ENCODE assay signal across 28 cellular contexts in the genomic region with DNA sequence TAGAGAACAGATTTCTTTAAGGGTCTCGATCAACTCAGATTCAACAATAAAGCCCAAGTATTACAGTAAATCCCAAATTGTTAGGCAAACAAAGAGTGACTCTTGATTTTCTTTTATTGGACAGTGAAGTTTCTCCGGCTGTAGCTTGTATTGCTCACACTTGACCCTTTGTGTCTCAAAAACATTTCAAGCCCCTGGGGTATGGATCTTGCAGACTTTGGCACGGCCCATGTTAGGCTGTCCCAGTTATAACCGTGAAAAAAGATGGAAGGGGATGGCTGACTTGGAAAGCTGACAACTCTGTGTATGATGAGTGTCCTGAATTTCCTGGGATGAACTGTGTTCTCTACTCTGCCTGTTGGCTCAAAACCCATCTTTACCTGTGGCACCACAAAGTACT.
DNase-seq lines count a peak whose midpoint lies in the region; ATAC-seq, FAIRE-seq and TF ChIP-seq lines count a peak whose summit lies in the region.
"Had no signal": no experiment of that assay in that cellular context is flagged by ENCODE, and none has a peak within 500 bp of the region (broad histone marks: within the 10 kb centered on the region; RNA-seq: fewer than 3 reads in every experiment).

No MANE protein-coding gene starts in this region.

- no peak overlapping the region for H3K4me3 Mint-ChIP-seq in activated T-helper 17 cell treated with anti-CD3 and anti-CD28 coated beads, Interleukin-2, amount 50 U/mL, for 72 hours
- H3K4me3 Mint-ChIP-seq: CD14-positive monocyte; CD4-positive, alpha-beta memory T cell; CD4-positive, CD25-positive, alpha-beta regulatory T cell; CD8-positive, alpha-beta memory T cell had no signal

- 5% methylated on average over 4 of the region's 4 CpGs for WGBS in A549 (ENCODE audit: missing lambda C conversion rate)

- H4K20me1 ChIP-seq in PC-3 (ENCODE audit: low read length) = no peaks in the 10 kb centered on the region
- H4K20me1 ChIP-seq: BLaER1 had no signal

- no peaks in the 10 kb centered on the region for H3K9me3 ChIP-seq in A549
- no peaks in the 10 kb centered on the region for H3K9me3 ChIP-seq in PC-3 (ENCODE audit: low read length)
- H3K9me3 ChIP-seq in subcutaneous abdominal adipose tissue (ENCODE audit: control insufficient read depth in 5 of 5, low read length in 5 of 5) = peaks cover 0 to 3% (median 0%) of the 10 kb centered on the region in 5 donors
- H3K9me3 ChIP-seq: BE2C had no signal

- H3K79me2 ChIP-seq in PC-3 (ENCODE audit: low read length) = no peaks in the 10 kb centered on the region

- FAIRE-seq in A549 (lab: Jason Lieb, UNC) = peak; percentile 51
- FAIRE-seq: G401.6, GM12891, GM19239 had no signal

- no peak overlapping the region for H2AFZ ChIP-seq in PC-3 (ENCODE audit: low read length)

- H3F3A ChIP-seq in PC-3 (ENCODE audit: low read length, unreplicated experiment) = no peaks in the 10 kb centered on the region

- H3K27me3 ChIP-seq in PC-3 (ENCODE audit: low read length) (no peaks in the 10 kb centered on the region), subcutaneous abdominal adipose tissue (ENCODE audit: control insufficient read depth in 5 of 5, insufficient read depth in 4 of 5, low read length in 5 of 5) (no peaks in the 10 kb centered on the region)
- H3K27me3 ChIP-seq: BE2C had no signal

- no peaks in the 10 kb centered on the region for H3K9me2 ChIP-seq in PC-3 (replicated peaks; ENCODE audit: low read length)

- TF ChIP-seq CTCF in A549 (IDR thresholded peaks at IDR 0.05) (no peak), PC-3 (conservative IDR thresholded peaks at IDR 0.05; ENCODE audit: low read depth, low read length) (no peak)

- TF ChIP-seq RAD21 in A549 (conservative IDR thresholded peaks at IDR 0.05 in 1 of 2, IDR thresholded peaks at IDR 0.05 in 1 of 2) = no peak

- no peaks in the 10 kb centered on the region for H3K4me1 ChIP-seq in A549
- H3K4me1 ChIP-seq in PC-3 (ENCODE audit: insufficient read depth, low read length) = no peaks in the 10 kb centered on the region
- H3K4me1 ChIP-seq in subcutaneous abdominal adipose tissue (ENCODE audit: control insufficient read depth in 5 of 5, insufficient read depth in 5 of 5, low read length in 5 of 5) = peaks cover 0 to 24% (median 15%) of the 10 kb centered on the region in 5 donors
- H3K4me1 ChIP-seq: BE2C, BLaER1 had no signal

- H3K9ac ChIP-seq in PC-3 (ENCODE audit: low read length) (no peak overlapping the region), subcutaneous abdominal adipose tissue (ENCODE audit: low read length in 5 of 5) (no peak overlapping the region)
- H3K9ac ChIP-seq: BLaER1 had no signal

- CTCF ChIA-PET in A549 (lab: Yijun Ruan, JAX) = no interaction called here
- CTCF ChIA-PET in PC-3 (lab: Charles Lee) = no interaction called here

- POLR2A ChIA-PET in A549 (lab: Yijun Ruan, JAX) (no interaction called here), PC-3 (lab: Charles Lee; ENCODE audit: unreplicated experiment) (no interaction called here)

- H3K27ac ChIP-seq in A549 (no peak overlapping the region), PC-3 (ENCODE audit: low read length) (no peak overlapping the region), subcutaneous abdominal adipose tissue (ENCODE audit: low read depth, low read length) (peak overlapping the region; percentile 60)
- H3K27ac ChIP-seq: 22Rv1, BLaER1 had no signal

- H3K9me3 Mint-ChIP-seq in activated T-helper 17 cell treated with anti-CD3 and anti-CD28 coated beads, Interleukin-2, amount 50 U/mL, for 72 hours = no peaks in the 10 kb centered on the region

- no peaks in the 10 kb centered on the region for H3K27me3 Mint-ChIP-seq in activated T-helper 17 cell treated with anti-CD3 and anti-CD28 coated beads, Interleukin-2, amount 50 U/mL, for 72 hours
- H3K27me3 Mint-ChIP-seq: CD4-positive, alpha-beta memory T cell; CD4-positive, CD25-positive, alpha-beta regulatory T cell had no signal

- intact Hi-C loops in PC-3 (cut with micrococcal nuclease) = no loop called here

- H3K4me3 ChIP-seq in A549 (no peak overlapping the region), PC-3 (ENCODE audit: low read length) (no peak overlapping the region), subcutaneous abdominal adipose tissue (ENCODE audit: low read depth in 1 of 5, low read length in 5 of 5) (no peak overlapping the region)
- H3K4me3 ChIP-seq: BLaER1 had no signal

- no peak for TF ChIP-seq EP300 in A549 (IDR thresholded peaks at IDR 0.05)

- H3K36me3 ChIP-seq in PC-3 (ENCODE audit: low read depth, low read length) (no peaks in the 10 kb centered on the region), subcutaneous abdominal adipose tissue (ENCODE audit: control insufficient read depth in 5 of 5, insufficient read depth in 5 of 5, low read length in 5 of 5) (no peaks in the 10 kb centered on the region)
- H3K36me3 ChIP-seq: BE2C, BLaER1 had no signal

- H3K27ac Mint-ChIP-seq in activated T-helper 17 cell treated with anti-CD3 and anti-CD28 coated beads, Interleukin-2, amount 50 U/mL, for 72 hours = no peak overlapping the region
- H3K27ac Mint-ChIP-seq: CD14-positive monocyte; CD4-positive, alpha-beta memory T cell; CD4-positive, CD25-positive, alpha-beta regulatory T cell; CD8-positive, alpha-beta memory T cell had no signal

- no peak for DNase-seq in A549 (ENCODE audit: low read depth in 1 of 2, low spot score in 1 of 2)
- peak; percentile 3 for DNase-seq in PC-3
- peak; percentile 68 for DNase-seq in foreskin melanocyte
- DNase-seq in NCI-H774 (lab: John Stamatoyannopoulos, UW) = no peak
- DNase-seq: ACHN; BE2C; C1 segment of cervical spinal cord; CD4-positive, alpha-beta memory T cell; CD4-positive, CD25-positive, alpha-beta regulatory T cell; CD8-positive, alpha-beta memory T cell; COR-L47; DMS 273 treated with DMSO at 0.1 percent for 48 hours; DMS153; DMS53; DMS79; DND-41; EL; GF-D8 had no signal

- BruUV-seq in PC-3 (replicated peaks; lab: Mats Ljungman, UMichigan) = no TSS peak

- no peak for TF ChIP-seq POLR2A in A549 (IDR thresholded peaks at IDR 0.05; ENCODE audit: low read length)

- no peaks in the 10 kb centered on the region for H3K4me1 Mint-ChIP-seq in activated T-helper 17 cell treated with anti-CD3 and anti-CD28 coated beads, Interleukin-2, amount 50 U/mL, for 72 hours
- H3K4me1 Mint-ChIP-seq: CD14-positive monocyte; CD4-positive, alpha-beta memory T cell; CD4-positive, CD25-positive, alpha-beta regulatory T cell; CD8-positive, alpha-beta memory T cell had no signal

- H3K36me3 Mint-ChIP-seq in activated T-helper 17 cell treated with anti-CD3 and anti-CD28 coated beads, Interleukin-2, amount 50 U/mL, for 72 hours (ENCODE audit: low read depth) = no peaks in the 10 kb centered on the region
- H3K36me3 Mint-ChIP-seq: CD14-positive monocyte; CD4-positive, alpha-beta memory T cell; CD4-positive, CD25-positive, alpha-beta regulatory T cell; CD8-positive, alpha-beta memory T cell had no signal

- ATAC-seq in A549 (no peak), PC-3 (no peak), HG02763 (IDR thresholded peaks at IDR 0.05; ENCODE audit: unreplicated experiment) (no peak), GM21576 (IDR thresholded peaks at IDR 0.05; ENCODE audit: unreplicated experiment) (no peak)
- ATAC-seq in activated T-helper 17 cell treated with anti-CD3 and anti-CD28 coated beads, Interleukin-2, amount 50 U/mL, for 72 hours (replicated peaks) = no peak

- H3K4me2 ChIP-seq in A549 (no peak overlapping the region), PC-3 (ENCODE audit: low read length) (no peak overlapping the region)
- H3K4me2 ChIP-seq: BLaER1 had no signal

TF ChIP-seq in A549, 52 proteins besides CTCF, POLR2A, EP300 and RAD21 (continues in another document):
- TF ChIP-seq CEBPB (IDR thresholded peaks at IDR 0.05) = no peak
- no peak for TF ChIP-seq TP53 (CRISPR knock-in tag; IDR thresholded peaks at IDR 0.05)
- no peak for TF ChIP-seq HES2 (IDR thresholded peaks at IDR 0.05)
- no peak for TF ChIP-seq CBX8 (IDR thresholded peaks at IDR 0.05)
- TF ChIP-seq, protein P1, sequence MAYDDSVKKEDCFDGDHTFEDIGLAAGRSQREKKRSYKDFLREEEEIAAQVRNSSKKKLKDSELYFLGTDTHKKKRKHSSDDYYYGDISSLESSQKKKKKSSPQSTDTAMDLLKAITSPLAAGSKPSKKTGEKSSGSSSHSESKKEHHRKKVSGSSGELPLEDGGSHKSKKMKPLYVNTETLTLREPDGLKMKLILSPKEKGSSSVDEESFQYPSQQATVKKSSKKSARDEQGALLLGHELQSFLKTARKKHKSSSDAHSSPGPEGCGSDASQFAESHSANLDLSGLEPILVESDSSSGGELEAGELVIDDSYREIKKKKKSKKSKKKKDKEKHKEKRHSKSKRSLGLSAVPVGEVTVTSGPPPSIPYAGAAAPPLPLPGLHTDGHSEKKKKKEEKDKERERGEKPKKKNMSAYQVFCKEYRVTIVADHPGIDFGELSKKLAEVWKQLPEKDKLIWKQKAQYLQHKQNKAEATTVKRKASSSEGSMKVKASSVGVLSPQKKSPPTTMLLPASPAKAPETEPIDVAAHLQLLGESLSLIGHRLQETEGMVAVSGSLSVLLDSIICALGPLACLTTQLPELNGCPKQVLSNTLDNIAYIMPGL (CRISPR knock-in tag; IDR thresholded peaks at IDR 0.05; ENCODE audit: borderline replicate concordance) = no peak
- no peak for TF ChIP-seq HEYL (CRISPR knock-in tag; IDR thresholded peaks at IDR 0.05)
- TF ChIP-seq RFX5 (IDR thresholded peaks at IDR 0.05) = no peak
- TF ChIP-seq NR3C1 (IDR thresholded peaks at IDR 0.05) = no peak
- no peak for TF ChIP-seq POLR2AphosphoS2 (conservative IDR thresholded peaks at IDR 0.05; ENCODE audit: low read length)
- no peak for TF ChIP-seq RCOR1 (IDR thresholded peaks at IDR 0.05; ENCODE audit: low read depth, low read length)
- no peak for TF ChIP-seq CHD4 (IDR thresholded peaks at IDR 0.05; ENCODE audit: borderline replicate concordance)
- TF ChIP-seq ZFP36 (IDR thresholded peaks at IDR 0.05; ENCODE audit: borderline replicate concordance, partially characterized antibody) = no peak
- no peak for TF ChIP-seq MAZ (IDR thresholded peaks at IDR 0.05; ENCODE audit: borderline replicate concordance, low read depth, low read length)
- TF ChIP-seq BCL3 (IDR thresholded peaks at IDR 0.05) = no peak
- no peak for TF ChIP-seq ZSCAN20 (CRISPR knock-in tag; IDR thresholded peaks at IDR 0.05)
- TF ChIP-seq SREBF2 (IDR thresholded peaks at IDR 0.05) = no peak

Comparison
In these comparisons a context has a peak if more than half of its experiments do, and no peak if none do; other contexts are left out.
1. DNase-seq: peak in PC-3 (single experiment) and foreskin melanocyte (single experiment); none in A549 (0 of 2) and NCI-H774 (single experiment).